1 cellular context compared by ENCODE assay signal in genomic region chr11:78417175-78417887, GRCh38.
TF ChIP-seq lines count a peak whose summit lies in the region.

Gene GAB2 (minus strand): TSS chr11:78417820. CDS start chr11:78417720, 100 bp downstream.

TF ChIP-seq in HCT116, 20 proteins besides CTCF, POLR2A, EP300 and RAD21 (continued from another document):
- TF ChIP-seq REST (IDR thresholded peaks at IDR 0.05; ENCODE audit: low read depth), result no peak
- no peak for TF ChIP-seq FOSL1 (IDR thresholded peaks at IDR 0.05; ENCODE audit: low read depth)
TF ChIP-seq in HCT116: peak in this region for 0.
